ENCODE assay signal across 1 cellular context in the genomic region with DNA sequence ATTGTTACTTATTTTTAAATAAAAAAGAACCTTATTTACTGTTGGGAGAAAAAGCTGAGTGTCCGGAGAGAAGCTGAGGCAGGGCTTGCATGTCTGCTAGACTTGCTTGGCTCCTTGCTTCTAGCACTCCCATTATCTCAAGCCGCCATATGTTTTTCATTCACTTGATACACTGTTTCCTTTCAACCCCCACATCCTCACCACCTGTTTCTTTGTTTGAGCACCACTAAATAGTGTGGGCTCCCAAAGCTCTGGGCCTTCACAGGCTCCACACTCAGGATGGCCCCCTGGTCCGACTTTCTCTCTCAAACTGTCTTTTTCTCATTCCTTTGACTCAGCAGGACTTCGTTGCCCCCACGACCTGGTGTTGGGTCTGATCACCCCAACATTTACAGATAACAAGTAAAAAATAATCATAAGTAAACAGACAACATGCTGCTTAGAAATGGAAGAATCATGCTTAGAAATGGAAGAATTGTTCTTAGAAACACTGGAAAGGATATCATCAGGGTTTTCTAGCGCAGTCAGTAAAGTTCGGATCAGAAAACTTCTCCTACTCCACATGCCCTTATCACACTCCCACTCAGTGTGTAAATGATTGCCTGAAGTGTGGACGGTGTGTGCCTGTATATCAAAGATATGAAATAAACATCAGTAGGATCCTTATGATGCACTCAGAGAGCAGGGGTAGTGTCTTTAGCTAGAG.
A peak's percentile ranks its signal among the peaks of the same experiment; 100 is the strongest.
TF ChIP-seq lines count a peak whose summit lies in the region.

No MANE protein-coding gene starts in this region.

TF ChIP-seq in K562, 482 proteins besides CTCF, POLR2A, EP300 and RAD21 (continued from another document and continues in another):
- TF ChIP-seq PRDM10 (IDR thresholded peaks at IDR 0.05; ENCODE audit: partially characterized antibody) = no peak
- TF ChIP-seq, protein P1, sequence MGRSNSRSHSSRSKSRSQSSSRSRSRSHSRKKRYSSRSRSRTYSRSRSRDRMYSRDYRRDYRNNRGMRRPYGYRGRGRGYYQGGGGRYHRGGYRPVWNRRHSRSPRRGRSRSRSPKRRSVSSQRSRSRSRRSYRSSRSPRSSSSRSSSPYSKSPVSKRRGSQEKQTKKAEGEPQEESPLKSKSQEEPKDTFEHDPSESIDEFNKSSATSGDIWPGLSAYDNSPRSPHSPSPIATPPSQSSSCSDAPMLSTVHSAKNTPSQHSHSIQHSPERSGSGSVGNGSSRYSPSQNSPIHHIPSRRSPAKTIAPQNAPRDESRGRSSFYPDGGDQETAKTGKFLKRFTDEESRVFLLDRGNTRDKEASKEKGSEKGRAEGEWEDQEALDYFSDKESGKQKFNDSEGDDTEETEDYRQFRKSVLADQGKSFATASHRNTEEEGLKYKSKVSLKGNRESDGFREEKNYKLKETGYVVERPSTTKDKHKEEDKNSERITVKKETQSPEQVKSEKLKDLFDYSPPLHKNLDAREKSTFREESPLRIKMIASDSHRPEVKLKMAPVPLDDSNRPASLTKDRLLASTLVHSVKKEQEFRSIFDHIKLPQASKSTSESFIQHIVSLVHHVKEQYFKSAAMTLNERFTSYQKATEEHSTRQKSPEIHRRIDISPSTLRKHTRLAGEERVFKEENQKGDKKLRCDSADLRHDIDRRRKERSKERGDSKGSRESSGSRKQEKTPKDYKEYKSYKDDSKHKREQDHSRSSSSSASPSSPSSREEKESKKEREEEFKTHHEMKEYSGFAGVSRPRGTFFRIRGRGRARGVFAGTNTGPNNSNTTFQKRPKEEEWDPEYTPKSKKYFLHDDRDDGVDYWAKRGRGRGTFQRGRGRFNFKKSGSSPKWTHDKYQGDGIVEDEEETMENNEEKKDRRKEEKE (IDR thresholded peaks at IDR 0.05; ENCODE audit: borderline replicate concordance in 1 of 2, control insufficient read depth in 1 of 2, low read depth in 2 of 2, low read length in 1 of 2) = no peak
- TF ChIP-seq ZNF184 (CRISPR knock-in tag; IDR thresholded peaks at IDR 0.05) = no peak
- TF ChIP-seq RUNX1 (IDR thresholded peaks at IDR 0.05; ENCODE audit: low read depth) = no peak
- TF ChIP-seq ATF7 (IDR thresholded peaks at IDR 0.05) = 0 out of 2 replicates have a peak, but pooled peaks have one; percentile 13
- no peak for TF ChIP-seq CHD2 (IDR thresholded peaks at IDR 0.05; ENCODE audit: low read depth, low read length)
- TF ChIP-seq SIN3A (IDR thresholded peaks at IDR 0.05; ENCODE audit: borderline replicate concordance in 2 of 2, control insufficient read depth in 1 of 2, low read depth in 2 of 2, low read length in 2 of 2) = no peak
- TF ChIP-seq HMBOX1 (IDR thresholded peaks at IDR 0.05) = no peak
- TF ChIP-seq ETV1 (tag; conservative IDR thresholded peaks at IDR 0.05; ENCODE audit: low read depth) = no peak
- TF ChIP-seq NR3C1 (CRISPR knock-in tag; IDR thresholded peaks at IDR 0.05) = no peak
- no peak for TF ChIP-seq FOS (IDR thresholded peaks at IDR 0.05; ENCODE audit: extremely low read depth, insufficient read length)
- no peak for TF ChIP-seq SAFB2 (IDR thresholded peaks at IDR 0.05; ENCODE audit: borderline replicate concordance, low read depth, low read length, severe bottlenecking)
- no peak for TF ChIP-seq ZNF586 (CRISPR knock-in tag; conservative IDR thresholded peaks at IDR 0.05)
- peak; percentile 85 for TF ChIP-seq NCOR1 (IDR thresholded peaks at IDR 0.05)
- TF ChIP-seq, protein P2, sequence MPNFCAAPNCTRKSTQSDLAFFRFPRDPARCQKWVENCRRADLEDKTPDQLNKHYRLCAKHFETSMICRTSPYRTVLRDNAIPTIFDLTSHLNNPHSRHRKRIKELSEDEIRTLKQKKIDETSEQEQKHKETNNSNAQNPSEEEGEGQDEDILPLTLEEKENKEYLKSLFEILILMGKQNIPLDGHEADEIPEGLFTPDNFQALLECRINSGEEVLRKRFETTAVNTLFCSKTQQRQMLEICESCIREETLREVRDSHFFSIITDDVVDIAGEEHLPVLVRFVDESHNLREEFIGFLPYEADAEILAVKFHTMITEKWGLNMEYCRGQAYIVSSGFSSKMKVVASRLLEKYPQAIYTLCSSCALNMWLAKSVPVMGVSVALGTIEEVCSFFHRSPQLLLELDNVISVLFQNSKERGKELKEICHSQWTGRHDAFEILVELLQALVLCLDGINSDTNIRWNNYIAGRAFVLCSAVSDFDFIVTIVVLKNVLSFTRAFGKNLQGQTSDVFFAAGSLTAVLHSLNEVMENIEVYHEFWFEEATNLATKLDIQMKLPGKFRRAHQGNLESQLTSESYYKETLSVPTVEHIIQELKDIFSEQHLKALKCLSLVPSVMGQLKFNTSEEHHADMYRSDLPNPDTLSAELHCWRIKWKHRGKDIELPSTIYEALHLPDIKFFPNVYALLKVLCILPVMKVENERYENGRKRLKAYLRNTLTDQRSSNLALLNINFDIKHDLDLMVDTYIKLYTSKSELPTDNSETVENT (CRISPR knock-in tag; IDR thresholded peaks at IDR 0.05) = no peak
- TF ChIP-seq TAF1 (IDR thresholded peaks at IDR 0.05; ENCODE audit: control insufficient read depth, extremely low read depth, insufficient read depth, low read length, severe bottlenecking) = no peak
- no peak for TF ChIP-seq CAMTA2 (CRISPR knock-in tag; conservative IDR thresholded peaks at IDR 0.05)
- peak in 1 of 2 experiments; percentile 62; a peak in 2 of 4 replicates for TF ChIP-seq MNT (conservative IDR thresholded peaks at IDR 0.05)
- TF ChIP-seq TRIM24 (IDR thresholded peaks at IDR 0.05) = no peak; a peak in 2 of 4 replicates
- no peak for TF ChIP-seq CBX1 (IDR thresholded peaks at IDR 0.05; ENCODE audit: low read depth)
- no peak for TF ChIP-seq TEAD1 (CRISPR knock-in tag; IDR thresholded peaks at IDR 0.05)
- no peak for TF ChIP-seq SMARCC2 (IDR thresholded peaks at IDR 0.05; ENCODE audit: low read depth)
- TF ChIP-seq, protein P3, sequence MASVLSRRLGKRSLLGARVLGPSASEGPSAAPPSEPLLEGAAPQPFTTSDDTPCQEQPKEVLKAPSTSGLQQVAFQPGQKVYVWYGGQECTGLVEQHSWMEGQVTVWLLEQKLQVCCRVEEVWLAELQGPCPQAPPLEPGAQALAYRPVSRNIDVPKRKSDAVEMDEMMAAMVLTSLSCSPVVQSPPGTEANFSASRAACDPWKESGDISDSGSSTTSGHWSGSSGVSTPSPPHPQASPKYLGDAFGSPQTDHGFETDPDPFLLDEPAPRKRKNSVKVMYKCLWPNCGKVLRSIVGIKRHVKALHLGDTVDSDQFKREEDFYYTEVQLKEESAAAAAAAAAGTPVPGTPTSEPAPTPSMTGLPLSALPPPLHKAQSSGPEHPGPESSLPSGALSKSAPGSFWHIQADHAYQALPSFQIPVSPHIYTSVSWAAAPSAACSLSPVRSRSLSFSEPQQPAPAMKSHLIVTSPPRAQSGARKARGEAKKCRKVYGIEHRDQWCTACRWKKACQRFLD (CRISPR knock-in tag; IDR thresholded peaks at IDR 0.05) = no peak
- TF ChIP-seq KAT7 (CRISPR knock-in tag; IDR thresholded peaks at IDR 0.05; ENCODE audit: borderline replicate concordance) = no peak
- TF ChIP-seq ERF (CRISPR knock-in tag; IDR thresholded peaks at IDR 0.05) = no peak
- TF ChIP-seq GTF2A2 (tag; IDR thresholded peaks at IDR 0.05) = no peak
- TF ChIP-seq NFXL1 (CRISPR knock-in tag; IDR thresholded peaks at IDR 0.05) = no peak
- no peak for TF ChIP-seq ZKSCAN1 (IDR thresholded peaks at IDR 0.05; ENCODE audit: low read depth, low read length)
- TF ChIP-seq, protein P4, sequence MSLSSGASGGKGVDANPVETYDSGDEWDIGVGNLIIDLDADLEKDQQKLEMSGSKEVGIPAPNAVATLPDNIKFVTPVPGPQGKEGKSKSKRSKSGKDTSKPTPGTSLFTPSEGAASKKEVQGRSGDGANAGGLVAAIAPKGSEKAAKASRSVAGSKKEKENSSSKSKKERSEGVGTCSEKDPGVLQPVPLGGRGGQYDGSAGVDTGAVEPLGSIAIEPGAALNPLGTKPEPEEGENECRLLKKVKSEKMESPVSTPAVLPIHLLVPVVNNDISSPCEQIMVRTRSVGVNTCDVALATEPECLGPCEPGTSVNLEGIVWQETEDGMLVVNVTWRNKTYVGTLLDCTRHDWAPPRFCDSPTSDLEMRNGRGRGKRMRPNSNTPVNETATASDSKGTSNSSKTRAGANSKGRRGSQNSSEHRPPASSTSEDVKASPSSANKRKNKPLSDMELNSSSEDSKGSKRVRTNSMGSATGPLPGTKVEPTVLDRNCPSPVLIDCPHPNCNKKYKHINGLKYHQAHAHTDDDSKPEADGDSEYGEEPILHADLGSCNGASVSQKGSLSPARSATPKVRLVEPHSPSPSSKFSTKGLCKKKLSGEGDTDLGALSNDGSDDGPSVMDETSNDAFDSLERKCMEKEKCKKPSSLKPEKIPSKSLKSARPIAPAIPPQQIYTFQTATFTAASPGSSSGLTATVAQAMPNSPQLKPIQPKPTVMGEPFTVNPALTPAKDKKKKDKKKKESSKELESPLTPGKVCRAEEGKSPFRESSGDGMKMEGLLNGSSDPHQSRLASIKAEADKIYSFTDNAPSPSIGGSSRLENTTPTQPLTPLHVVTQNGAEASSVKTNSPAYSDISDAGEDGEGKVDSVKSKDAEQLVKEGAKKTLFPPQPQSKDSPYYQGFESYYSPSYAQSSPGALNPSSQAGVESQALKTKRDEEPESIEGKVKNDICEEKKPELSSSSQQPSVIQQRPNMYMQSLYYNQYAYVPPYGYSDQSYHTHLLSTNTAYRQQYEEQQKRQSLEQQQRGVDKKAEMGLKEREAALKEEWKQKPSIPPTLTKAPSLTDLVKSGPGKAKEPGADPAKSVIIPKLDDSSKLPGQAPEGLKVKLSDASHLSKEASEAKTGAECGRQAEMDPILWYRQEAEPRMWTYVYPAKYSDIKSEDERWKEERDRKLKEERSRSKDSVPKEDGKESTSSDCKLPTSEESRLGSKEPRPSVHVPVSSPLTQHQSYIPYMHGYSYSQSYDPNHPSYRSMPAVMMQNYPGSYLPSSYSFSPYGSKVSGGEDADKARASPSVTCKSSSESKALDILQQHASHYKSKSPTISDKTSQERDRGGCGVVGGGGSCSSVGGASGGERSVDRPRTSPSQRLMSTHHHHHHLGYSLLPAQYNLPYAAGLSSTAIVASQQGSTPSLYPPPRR (CRISPR knock-in tag; IDR thresholded peaks at IDR 0.05; ENCODE audit: borderline replicate concordance) = no peak
- TF ChIP-seq NFATC3 (IDR thresholded peaks at IDR 0.05) = no peak
- no peak for TF ChIP-seq ZNF408 (CRISPR knock-in tag; IDR thresholded peaks at IDR 0.05; ENCODE audit: low read depth)
- no peak for TF ChIP-seq ELF4 (CRISPR knock-in tag; IDR thresholded peaks at IDR 0.05)
- no peak for TF ChIP-seq SRF (CRISPR knock-in tag; IDR thresholded peaks at IDR 0.05)
- TF ChIP-seq YY1 (IDR thresholded peaks at IDR 0.05; ENCODE audit: borderline replicate concordance in 1 of 3, control insufficient read depth in 1 of 3, extremely low read depth in 1 of 3, insufficient read depth in 3 of 3, insufficient read length in 1 of 3, insufficient replicate concordance in 2 of 3, low read depth in 1 of 3, low read length in 2 of 3) = peak in 1 of 3 experiments; percentile 36
- no peak for TF ChIP-seq ELF2 (CRISPR knock-in tag; IDR thresholded peaks at IDR 0.05)
- no peak for TF ChIP-seq JUN (IDR thresholded peaks at IDR 0.05; ENCODE audit: borderline replicate concordance, low read depth, low read length)
- TF ChIP-seq JUN (CRISPR knock-in tag; IDR thresholded peaks at IDR 0.05; ENCODE audit: borderline replicate concordance) = no peak
